ENCODE assay signal across 9 cellular contexts in genomic region chr2:194867328-194867727, GRCh38.
DNase-seq lines count a peak whose midpoint lies in the region; ATAC-seq and TF ChIP-seq lines count a peak whose summit lies in the region.
"Had no signal": no experiment of that assay in that cellular context is flagged by ENCODE, and none has a peak within 500 bp of the region (broad histone marks: within the 10 kb centered on the region; RNA-seq: fewer than 3 reads in every experiment).

No MANE protein-coding gene starts in this region.

- H3K27me3 ChIP-seq in Loucy (ENCODE audit: insufficient read depth, low read length, poor library complexity, severe bottlenecking) (no peaks in the 10 kb centered on the region), psoas muscle (ENCODE audit: insufficient read depth in 3 of 3, low read length in 2 of 3) (no peaks in the 10 kb centered on the region)

- ATAC-seq in GM19463 (IDR thresholded peaks at IDR 0.05; ENCODE audit: unreplicated experiment) (peak; percentile 61), psoas muscle (no peak)
- ATAC-seq in activated T-cell treated with anti-CD3 and anti-CD28 coated beads, Interleukin-2, amount 50 U/mL, for 4 hours: no peak

- H3K9me3 ChIP-seq in Loucy (ENCODE audit: insufficient read depth, low read depth, low read length) (no peaks in the 10 kb centered on the region), psoas muscle (no peaks in the 10 kb centered on the region)

- H3K36me3 ChIP-seq in Loucy (ENCODE audit: insufficient read depth, low read length) (no peaks in the 10 kb centered on the region), psoas muscle (ENCODE audit: insufficient read depth in 1 of 2, low read depth in 1 of 2) (no peaks in the 10 kb centered on the region)

- intact Hi-C loops in psoas muscle (cut with DNase I): no loop called here

- peak; percentile 8 for TF ChIP-seq CTCF in AG09309 (IDR thresholded peaks at IDR 0.05; ENCODE audit: control insufficient read depth, insufficient read depth, low read depth, low read length, missing control alignments)
- peak; percentile 74 for TF ChIP-seq CTCF in Loucy (conservative IDR thresholded peaks at IDR 0.05; ENCODE audit: low read length)
- TF ChIP-seq CTCF in astrocyte of the cerebellum (IDR thresholded peaks at IDR 0.05; ENCODE audit: low read depth, low read length, missing control alignments): peak; percentile 45
- TF ChIP-seq CTCF in osteocyte (IDR thresholded peaks at IDR 0.05): peak; percentile 53
- TF ChIP-seq CTCF in psoas muscle (IDR thresholded peaks at IDR 0.05): no peak

- H3F3A ChIP-seq in Loucy (ENCODE audit: low read depth): no peaks in the 10 kb centered on the region

- DNase-seq in AG09309 (ENCODE audit: low read depth) (no peak), astrocyte of the cerebellum (ENCODE audit: low read depth) (no peak), osteocyte (ENCODE audit: extremely low spot score, unreplicated experiment) (no peak), hepatic stellate cell (ENCODE audit: low spot score) (no peak), psoas muscle (no peak)
- no peak for DNase-seq in activated T-cell treated with anti-CD3 and anti-CD28 coated beads, Interleukin-2, amount 50 U/mL, for 4 hours

- no peak overlapping the region for H3K4me3 ChIP-seq in AG09309 (ENCODE audit: control insufficient read depth, low read depth, low read length)
- H3K4me3 ChIP-seq in Loucy (ENCODE audit: low read length, poor library complexity, severe bottlenecking): no peak overlapping the region
- H3K4me3 ChIP-seq in astrocyte of the cerebellum (ENCODE audit: low read depth, low read length): no peak overlapping the region
- H3K4me3 ChIP-seq in psoas muscle: no peak overlapping the region

- no peaks in the 10 kb centered on the region for H4K20me1 ChIP-seq in Loucy (ENCODE audit: insufficient read depth, low read length, poor library complexity, severe bottlenecking)

- H2AFZ ChIP-seq in Loucy (ENCODE audit: low read length): peak overlapping the region; percentile 68; the same call in 1 of the 2 replicates

- no peaks in the 10 kb centered on the region for H3K36me3 Mint-ChIP-seq in osteocyte (ENCODE audit: unreplicated experiment)
- H3K36me3 Mint-ChIP-seq in activated T-cell treated with anti-CD3 and anti-CD28 coated beads, Interleukin-2, amount 50 U/mL, for 4 hours (ENCODE audit: insufficient read depth): no peaks in the 10 kb centered on the region
- H3K36me3 Mint-ChIP-seq: activated naive CD8-positive, alpha-beta T cell had no signal

- H3K27me3 Mint-ChIP-seq in osteocyte (ENCODE audit: unreplicated experiment): peaks cover 23% of the 10 kb centered on the region
- H3K27me3 Mint-ChIP-seq in activated T-cell treated with anti-CD3 and anti-CD28 coated beads, Interleukin-2, amount 50 U/mL, for 4 hours (ENCODE audit: low read depth): no peaks in the 10 kb centered on the region
- H3K27me3 Mint-ChIP-seq: activated naive CD8-positive, alpha-beta T cell had no signal

- H3K9me2 ChIP-seq in Loucy (replicated peaks; ENCODE audit: low read depth, low read length): no peaks in the 10 kb centered on the region

- H3K9me3 Mint-ChIP-seq in osteocyte (ENCODE audit: unreplicated experiment): no peaks in the 10 kb centered on the region
- H3K9me3 Mint-ChIP-seq in activated T-cell treated with anti-CD3 and anti-CD28 coated beads, Interleukin-2, amount 50 U/mL, for 4 hours: no peaks in the 10 kb centered on the region

- in situ Hi-C loops in astrocyte of the cerebellum (cut with HindIII; ENCODE audit: low sequenced_read_pairs): no loop called here

- H3K4me3 Mint-ChIP-seq in osteocyte (ENCODE audit: unreplicated experiment): no peak overlapping the region
- H3K4me3 Mint-ChIP-seq in activated T-cell treated with anti-CD3 and anti-CD28 coated beads, Interleukin-2, amount 50 U/mL, for 4 hours: no peak overlapping the region
- H3K4me3 Mint-ChIP-seq: activated naive CD8-positive, alpha-beta T cell had no signal

- H3K4me1 Mint-ChIP-seq in osteocyte (ENCODE audit: unreplicated experiment): no peaks in the 10 kb centered on the region
- H3K4me1 Mint-ChIP-seq in activated T-cell treated with anti-CD3 and anti-CD28 coated beads, Interleukin-2, amount 50 U/mL, for 4 hours (ENCODE audit: low read depth): no peaks in the 10 kb centered on the region

- no peak overlapping the region for H3K27ac ChIP-seq in psoas muscle

- no peak overlapping the region for H3K27ac Mint-ChIP-seq in osteocyte (ENCODE audit: unreplicated experiment)
- H3K27ac Mint-ChIP-seq: activated naive CD8-positive, alpha-beta T cell had no signal

- WGBS in psoas muscle, 3 donors: 40 to 65% (median 49%) methylated on average over 1 of the region's 1 CpG

- H3K9ac ChIP-seq in Loucy (ENCODE audit: low read depth, low read length, poor library complexity, severe bottlenecking): no peak overlapping the region

- H3K4me1 ChIP-seq in Loucy (ENCODE audit: insufficient read depth, low read length, poor library complexity, severe bottlenecking) (no peaks in the 10 kb centered on the region), psoas muscle (no peaks in the 10 kb centered on the region)

- H3K4me2 ChIP-seq in Loucy (ENCODE audit: low read depth, low read length, poor library complexity, severe bottlenecking): no peak overlapping the region

- no peaks in the 10 kb centered on the region for H3K79me2 ChIP-seq in Loucy (ENCODE audit: insufficient read depth, low read length)
